8 cellular contexts compared by ENCODE assay signal in the genomic region with DNA sequence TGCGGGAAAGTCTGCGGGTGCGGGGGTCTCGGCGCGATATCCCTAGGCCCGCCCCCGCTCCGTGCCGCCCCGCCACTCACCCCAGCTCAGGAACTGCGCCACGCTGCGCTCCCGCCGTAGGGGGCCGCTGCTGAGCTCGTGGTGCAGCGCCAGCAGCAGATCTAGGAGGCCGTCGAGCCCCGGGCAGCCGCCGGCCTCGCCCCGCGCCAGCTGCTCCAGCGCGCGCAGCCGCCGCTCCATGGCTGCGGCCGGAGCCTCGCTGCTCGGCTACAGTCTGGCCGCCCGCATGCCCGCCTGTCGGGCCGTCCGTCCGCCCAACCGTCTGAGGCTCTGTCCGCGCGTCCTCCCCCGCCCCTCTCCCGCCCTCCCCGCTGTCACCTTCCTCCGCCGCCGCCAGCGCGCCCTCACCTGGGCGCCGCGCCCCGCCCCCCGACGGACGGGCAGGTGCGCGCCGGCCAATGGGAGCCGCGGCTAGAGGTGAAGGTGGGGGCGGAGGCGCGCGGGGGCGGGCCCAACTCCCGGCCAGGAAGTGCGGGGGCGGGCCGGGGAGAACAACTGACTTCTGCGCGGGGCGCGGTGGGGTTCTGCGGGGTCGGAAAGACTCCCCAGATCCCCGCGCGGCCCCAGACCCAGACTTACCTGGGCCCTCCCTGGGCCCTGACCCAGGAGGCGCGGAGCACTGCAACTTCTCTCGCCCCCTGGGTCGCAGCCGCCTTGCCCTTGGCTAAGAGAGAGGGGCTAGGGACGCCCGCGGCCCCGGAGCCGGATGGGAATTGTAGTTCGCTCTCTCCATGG. TPM values are rescaled to one million over a fixed set of nuclear protein-coding genes. Genes with fewer than 3 reads are reported as not detected.
DNase-seq lines count a peak whose midpoint lies in the region; ATAC-seq and TF ChIP-seq lines count a peak whose summit lies in the region.

A gene with protein sequence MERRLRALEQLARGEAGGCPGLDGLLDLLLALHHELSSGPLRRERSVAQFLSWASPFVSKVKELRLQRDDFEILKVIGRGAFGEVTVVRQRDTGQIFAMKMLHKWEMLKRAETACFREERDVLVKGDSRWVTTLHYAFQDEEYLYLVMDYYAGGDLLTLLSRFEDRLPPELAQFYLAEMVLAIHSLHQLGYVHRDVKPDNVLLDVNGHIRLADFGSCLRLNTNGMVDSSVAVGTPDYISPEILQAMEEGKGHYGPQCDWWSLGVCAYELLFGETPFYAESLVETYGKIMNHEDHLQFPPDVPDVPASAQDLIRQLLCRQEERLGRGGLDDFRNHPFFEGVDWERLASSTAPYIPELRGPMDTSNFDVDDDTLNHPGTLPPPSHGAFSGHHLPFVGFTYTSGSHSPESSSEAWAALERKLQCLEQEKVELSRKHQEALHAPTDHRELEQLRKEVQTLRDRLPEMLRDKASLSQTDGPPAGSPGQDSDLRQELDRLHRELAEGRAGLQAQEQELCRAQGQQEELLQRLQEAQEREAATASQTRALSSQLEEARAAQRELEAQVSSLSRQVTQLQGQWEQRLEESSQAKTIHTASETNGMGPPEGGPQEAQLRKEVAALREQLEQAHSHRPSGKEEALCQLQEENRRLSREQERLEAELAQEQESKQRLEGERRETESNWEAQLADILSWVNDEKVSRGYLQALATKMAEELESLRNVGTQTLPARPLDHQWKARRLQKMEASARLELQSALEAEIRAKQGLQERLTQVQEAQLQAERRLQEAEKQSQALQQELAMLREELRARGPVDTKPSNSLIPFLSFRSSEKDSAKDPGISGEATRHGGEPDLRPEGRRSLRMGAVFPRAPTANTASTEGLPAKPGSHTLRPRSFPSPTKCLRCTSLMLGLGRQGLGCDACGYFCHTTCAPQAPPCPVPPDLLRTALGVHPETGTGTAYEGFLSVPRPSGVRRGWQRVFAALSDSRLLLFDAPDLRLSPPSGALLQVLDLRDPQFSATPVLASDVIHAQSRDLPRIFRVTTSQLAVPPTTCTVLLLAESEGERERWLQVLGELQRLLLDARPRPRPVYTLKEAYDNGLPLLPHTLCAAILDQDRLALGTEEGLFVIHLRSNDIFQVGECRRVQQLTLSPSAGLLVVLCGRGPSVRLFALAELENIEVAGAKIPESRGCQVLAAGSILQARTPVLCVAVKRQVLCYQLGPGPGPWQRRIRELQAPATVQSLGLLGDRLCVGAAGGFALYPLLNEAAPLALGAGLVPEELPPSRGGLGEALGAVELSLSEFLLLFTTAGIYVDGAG (N-terminal part only) (minus strand): TSS at position 324 of the 795 bp plus-strand sequence. CDS start 84 bp downstream, at position 240.

- TF ChIP-seq CTCF in foreskin keratinocyte (conservative IDR thresholded peaks at IDR 0.05) (peak; percentile 77), omental fat pad (IDR thresholded peaks at IDR 0.05) (peak in 1 of 3 donors; percentile 42)

- H3K4me1 ChIP-seq in foreskin keratinocyte = peaks cover 9% of the 10 kb centered on the region

- DNase-seq in EL (peak; percentile 68), LHCN-M2 (ENCODE audit: low read depth) (peak; percentile 58), RKO (ENCODE audit: low spot score) (peak; percentile 73), activated gamma-delta T cell treated with Interleukin-2 at 50 U/mL for 16 hours (peak; percentile 73), foreskin keratinocyte (peak in 1 of 2 donors; percentile 71), omental fat pad (ENCODE audit: low spot score) (no peak), medulla oblongata (ENCODE audit: extremely low spot score) (no peak)

- peak; percentile 61 for ATAC-seq in foreskin keratinocyte
- ATAC-seq in omental fat pad (ENCODE audit: low FRiP score) = peak; percentile 37
- ATAC-seq in HG03175 (IDR thresholded peaks at IDR 0.05; ENCODE audit: unreplicated experiment) = no peak

- H3K27me3 ChIP-seq in foreskin keratinocyte = no peaks in the 10 kb centered on the region

- peak within 1 kb of the TSS; percentile 93 for H3K27ac ChIP-seq in foreskin keratinocyte

RNA-seq across cellular contexts. Expression of the gene that starts here (rescaled TPM):
- 0.11 TPM in 1 of 2 replicates, not detected in the other for total RNA-seq in LHCN-M2 (2014; rRNA removed)
- 0.06 TPM for polyA plus RNA-seq in LHCN-M2 (2012)
- 10.3 and 11.1 TPM in 2 replicates for total RNA-seq in foreskin keratinocyte
- polyA plus RNA-seq in foreskin keratinocyte = 4.7 and 5.3 TPM in 2 replicates
- total RNA-seq in omental fat pad = under 1 TPM; 0.19 to 0.48 (median 0.42) TPM

Comparison
In these comparisons a context has a peak if more than half of its experiments do, and no peak if none do; other contexts are left out.
1. Peak in DNase-seq in LHCN-M2; RNA of the gene not detected or under 1 TPM.
2. Peak in ATAC-seq in omental fat pad; RNA of the gene not detected or under 1 TPM.
3. DNase-seq: peak in EL (single experiment), RKO (single experiment) and activated gamma-delta T cell treated with Interleukin-2 at 50 U/mL for 16 hours (single experiment); none in omental fat pad (single experiment) and medulla oblongata (single experiment).